Comparison of ENCODE assay signal across 24 cellular contexts in the genomic region with DNA sequence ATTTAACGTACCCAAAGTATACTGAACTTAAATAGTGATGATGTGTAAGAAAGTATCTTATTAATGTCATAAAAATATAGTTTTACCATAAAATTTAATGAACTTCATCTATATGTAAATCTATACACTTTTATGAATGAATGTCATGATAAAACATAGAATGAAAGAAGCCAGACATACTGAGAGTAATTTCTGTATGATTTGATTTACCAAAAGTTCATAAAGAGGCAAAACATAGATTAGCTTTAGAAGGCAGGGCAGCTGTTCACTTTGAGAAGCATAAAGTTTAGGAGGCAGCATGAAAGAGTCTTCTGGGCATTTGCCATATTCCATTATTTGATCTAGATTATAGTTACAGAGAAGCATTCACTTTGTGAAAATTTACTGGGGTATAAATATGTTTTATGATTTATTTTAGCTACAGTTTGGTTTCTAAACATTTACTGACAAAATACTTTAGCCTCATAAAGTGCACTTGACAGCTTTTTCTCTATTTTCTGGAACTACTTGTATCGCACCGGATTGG.
"Had no signal": no experiment of that assay in that cellular context is flagged by ENCODE, and none has a peak within 500 bp of the region (broad histone marks: within the 10 kb centered on the region; RNA-seq: fewer than 3 reads in every experiment).

No MANE protein-coding gene starts in this region.

- ATAC-seq: effector memory CD8-positive, alpha-beta T cell; esophagus mucosa; gastrocnemius medialis; heart right ventricle; left cardiac atrium; left lung; left ventricle myocardium superior; lower lobe of right lung; mucosa of descending colon; naive thymus-derived CD8-positive, alpha-beta T cell had no signal

- H3K4me3 ChIP-seq: coronary artery, esophagus squamous epithelium, gastrocnemius medialis, heart right ventricle, left lung, lower lobe of right lung, mucosa of descending colon had no signal

- H3K27me3 ChIP-seq: esophagus squamous epithelium, gastrocnemius medialis, heart right ventricle, left lung had no signal

- H3K27ac ChIP-seq: coronary artery, epithelial cell of prostate, esophagus squamous epithelium, gastrocnemius medialis, heart right ventricle, left lung, lower lobe of right lung had no signal

- DNase-seq: dermis blood vessel endothelial cell; effector CD8-positive, alpha-beta T cell; effector memory CD8-positive, alpha-beta T cell; endodermal cell; erythroblast; esophagus squamous epithelium; foreskin fibroblast; foreskin melanocyte; gastrocnemius medialis; glutamatergic neuron; head of caudate nucleus; heart right ventricle; hippocampal formation; left cardiac atrium; left lung; left ventricle myocardium superior; lower lobe of right lung; mesenchymal stem cell; mucosa of descending colon; naive B cell; naive thymus-derived CD8-positive, alpha-beta T cell had no signal
